Comparison of ENCODE assay signal across 1 cellular context in the genomic region with DNA sequence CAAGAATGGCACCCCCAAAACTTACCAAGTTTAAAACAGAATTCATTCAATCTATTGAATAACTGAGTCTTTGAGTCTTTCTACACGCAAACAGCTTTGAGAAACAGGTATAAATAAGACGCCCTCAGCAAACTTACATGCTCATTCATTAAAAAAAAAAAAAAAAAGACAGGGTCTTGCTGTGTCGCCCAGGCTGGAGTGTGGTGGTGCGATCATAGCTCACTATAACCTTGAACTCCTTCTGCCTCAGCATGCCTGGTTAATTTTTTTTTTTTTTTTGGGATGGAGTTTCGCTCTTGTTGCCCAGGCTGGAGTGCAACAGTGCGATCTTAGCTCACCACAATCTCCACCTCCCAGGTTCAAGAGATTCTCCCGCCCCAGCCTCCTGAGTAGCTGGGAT.
TF ChIP-seq lines count a peak whose summit lies in the region.

No MANE protein-coding gene starts in this region.

TF ChIP-seq in HepG2, 621 proteins besides CTCF, POLR2A, EP300 and RAD21:
- 0 out of 2 replicates have a peak, but pooled peaks have one; percentile 63 for TF ChIP-seq ZNF3 (CRISPR knock-in tag; IDR thresholded peaks at IDR 0.05)
- TF ChIP-seq, protein P1, sequence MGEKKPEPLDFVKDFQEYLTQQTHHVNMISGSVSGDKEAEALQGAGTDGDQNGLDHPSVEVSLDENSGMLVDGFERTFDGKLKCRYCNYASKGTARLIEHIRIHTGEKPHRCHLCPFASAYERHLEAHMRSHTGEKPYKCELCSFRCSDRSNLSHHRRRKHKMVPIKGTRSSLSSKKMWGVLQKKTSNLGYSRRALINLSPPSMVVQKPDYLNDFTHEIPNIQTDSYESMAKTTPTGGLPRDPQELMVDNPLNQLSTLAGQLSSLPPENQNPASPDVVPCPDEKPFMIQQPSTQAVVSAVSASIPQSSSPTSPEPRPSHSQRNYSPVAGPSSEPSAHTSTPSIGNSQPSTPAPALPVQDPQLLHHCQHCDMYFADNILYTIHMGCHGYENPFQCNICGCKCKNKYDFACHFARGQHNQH (CRISPR knock-in tag; IDR thresholded peaks at IDR 0.05): no peak
- TF ChIP-seq, protein P2, sequence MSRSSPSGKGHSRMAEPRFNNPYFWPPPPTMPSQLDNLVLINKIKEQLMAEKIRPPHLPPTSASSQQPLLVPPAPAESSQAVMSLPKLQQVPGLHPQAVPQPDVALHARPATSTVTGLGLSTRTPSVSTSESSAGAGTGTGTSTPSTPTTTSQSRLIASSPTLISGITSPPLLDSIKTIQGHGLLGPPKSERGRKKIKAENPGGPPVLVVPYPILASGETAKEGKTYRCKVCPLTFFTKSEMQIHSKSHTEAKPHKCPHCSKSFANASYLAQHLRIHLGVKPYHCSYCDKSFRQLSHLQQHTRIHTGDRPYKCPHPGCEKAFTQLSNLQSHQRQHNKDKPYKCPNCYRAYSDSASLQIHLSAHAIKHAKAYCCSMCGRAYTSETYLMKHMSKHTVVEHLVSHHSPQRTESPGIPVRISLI (CRISPR knock-in tag; IDR thresholded peaks at IDR 0.05; ENCODE audit: borderline replicate concordance): peak; percentile 41; the same call in 1 of the 2 replicates
- no peak for TF ChIP-seq ZNF224 (CRISPR knock-in tag; IDR thresholded peaks at IDR 0.05)
- no peak for TF ChIP-seq ZNF329 (CRISPR knock-in tag; IDR thresholded peaks at IDR 0.05; ENCODE audit: low read depth)
- TF ChIP-seq, protein P3, sequence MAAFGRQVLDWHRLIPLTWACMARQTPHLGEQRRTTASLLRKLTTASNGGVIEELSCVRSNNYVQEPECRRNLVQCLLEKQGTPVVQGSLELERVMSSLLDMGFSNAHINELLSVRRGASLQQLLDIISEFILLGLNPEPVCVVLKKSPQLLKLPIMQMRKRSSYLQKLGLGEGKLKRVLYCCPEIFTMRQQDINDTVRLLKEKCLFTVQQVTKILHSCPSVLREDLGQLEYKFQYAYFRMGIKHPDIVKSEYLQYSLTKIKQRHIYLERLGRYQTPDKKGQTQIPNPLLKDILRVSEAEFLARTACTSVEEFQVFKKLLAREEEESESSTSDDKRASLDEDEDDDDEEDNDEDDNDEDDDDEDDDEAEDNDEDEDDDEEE (CRISPR knock-in tag; IDR thresholded peaks at IDR 0.05): no peak
- TF ChIP-seq ZFYVE20 (CRISPR knock-in tag; IDR thresholded peaks at IDR 0.05; ENCODE audit: borderline replicate concordance, low read depth): no peak
- peak; percentile 66 for TF ChIP-seq ZNF121 (CRISPR knock-in tag; IDR thresholded peaks at IDR 0.05)
- TF ChIP-seq NR2F1 (CRISPR knock-in tag; IDR thresholded peaks at IDR 0.05): no peak
